ENCODE assay signal across 18 cellular contexts in the genomic region with DNA sequence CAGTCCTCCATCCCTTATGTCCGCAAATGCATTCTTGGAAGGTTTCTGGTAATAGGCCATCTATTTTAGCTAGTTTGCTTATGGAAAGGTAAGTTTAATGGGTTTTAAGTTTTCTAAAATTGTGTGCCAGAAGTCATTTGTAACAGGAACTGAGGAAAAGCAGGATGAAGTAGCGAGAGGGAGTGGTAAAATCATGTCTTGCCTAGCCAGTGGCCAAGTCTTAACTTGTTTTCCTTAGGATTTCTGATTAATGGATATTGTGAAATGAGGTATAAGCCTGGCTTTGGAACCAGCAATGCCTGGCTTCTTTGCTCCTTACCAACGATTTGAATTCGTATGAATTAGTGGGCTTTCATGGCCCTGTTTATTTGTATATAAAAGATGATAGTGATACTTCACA. TPM values are rescaled to one million over a fixed set of nuclear protein-coding genes. Genes with fewer than 3 reads are reported as not detected.
DNase-seq lines count a peak whose midpoint lies in the region; ATAC-seq and TF ChIP-seq lines count a peak whose summit lies in the region.
"Had no signal": no experiment of that assay in that cellular context is flagged by ENCODE, and none has a peak within 500 bp of the region (broad histone marks: within the 10 kb centered on the region; RNA-seq: fewer than 3 reads in every experiment).

No MANE protein-coding gene starts in this region.

- TF ChIP-seq CTCF in A673 (conservative IDR thresholded peaks at IDR 0.05; ENCODE audit: low read depth, low read length) (no peak), RWPE1 (conservative IDR thresholded peaks at IDR 0.05; ENCODE audit: low read depth) (no peak), progenitor cell of endocrine pancreas (IDR thresholded peaks at IDR 0.05; ENCODE audit: unreplicated experiment) (no peak)

- POLR2A ChIA-PET in A673 (lab: Charles Lee; ENCODE audit: low non-redundant PET): no interaction called here
- POLR2A ChIA-PET in RWPE1 (lab: Yijun Ruan, JAX; ENCODE audit: low non-redundant PET): no interaction called here

- H3K9me3 Mint-ChIP-seq in progenitor cell of endocrine pancreas (ENCODE audit: low read depth): peaks cover 1% of the 10 kb centered on the region
- H3K9me3 Mint-ChIP-seq: activated naive CD4-positive, alpha-beta T cell treated with anti-CD3 and anti-CD28 coated beads, Interleukin-2, amount 50 U/mL, for 72 hours had no signal

- peak overlapping the region; percentile 34 for H3K27ac Mint-ChIP-seq in progenitor cell of endocrine pancreas
- H3K27ac Mint-ChIP-seq: activated naive CD4-positive, alpha-beta T cell treated with anti-CD3 and anti-CD28 coated beads, Interleukin-2, amount 50 U/mL, for 72 hours had no signal

- H3K4me1 ChIP-seq in A673 (ENCODE audit: insufficient read depth, low read length, poor library complexity, severe bottlenecking): peaks cover 36% of the 10 kb centered on the region

- no peak for ATAC-seq in GM18868 (IDR thresholded peaks at IDR 0.05; ENCODE audit: unreplicated experiment)
- ATAC-seq in HG02642 (IDR thresholded peaks at IDR 0.05; ENCODE audit: poor library complexity, unreplicated experiment): no peak
- ATAC-seq: activated naive CD4-positive, alpha-beta T cell treated with anti-CD3 and anti-CD28 coated beads, Interleukin-2, amount 50 U/mL, for 72 hours; gastrocnemius medialis; Right ventricle myocardium inferior; upper lobe of right lung had no signal

- H3K36me3 Mint-ChIP-seq in progenitor cell of endocrine pancreas (ENCODE audit: insufficient read depth): peaks cover 5% of the 10 kb centered on the region

- H3K27ac ChIP-seq in A673 (ENCODE audit: low read depth, low read length, poor library complexity, severe bottlenecking) (peak overlapping the region; percentile 48), RWPE1 (peak overlapping the region; percentile 92)
- H3K27ac ChIP-seq: gastrocnemius medialis, upper lobe of right lung had no signal

- no peaks in the 10 kb centered on the region for H3K27me3 ChIP-seq in A673 (replicated peaks; ENCODE audit: insufficient read depth, low read depth, low read length, poor library complexity)
- H3K27me3 ChIP-seq: gastrocnemius medialis, upper lobe of right lung had no signal

- H3K9me3 ChIP-seq in A673 (ENCODE audit: low read depth, low read length, poor library complexity, severe bottlenecking): peaks cover 4% of the 10 kb centered on the region
- H3K9me3 ChIP-seq: gastrocnemius medialis, upper lobe of right lung had no signal

- CTCF ChIA-PET in A673 (lab: Charles Lee): no interaction called here
- CTCF ChIA-PET in RWPE1 (lab: Yijun Ruan, JAX): interaction anchor here (0.6 kb wide), 1 partner anchor 505 kb away, joined by 3 read pairs; no protein-coding TSS in a partner anchor

- H3K4me3 ChIP-seq in A673 (ENCODE audit: low read depth, low read length, poor library complexity, severe bottlenecking): no peak overlapping the region
- H3K4me3 ChIP-seq: gastrocnemius medialis, upper lobe of right lung had no signal

- H3K36me3 ChIP-seq in A673 (ENCODE audit: insufficient read depth, low read length, poor library complexity, severe bottlenecking): peaks cover 7% of the 10 kb centered on the region
- H3K36me3 ChIP-seq: gastrocnemius medialis, upper lobe of right lung had no signal

- intact Hi-C loops in A673 (cut with micrococcal nuclease; ENCODE audit: unreplicated experiment): no loop called here

- no peak overlapping the region for H3K4me3 Mint-ChIP-seq in progenitor cell of endocrine pancreas (ENCODE audit: low read depth)

- BruUV-seq in A673 (replicated peaks; lab: Mats Ljungman, UMichigan): no TSS peak

- peaks cover 35% of the 10 kb centered on the region for H3K4me1 Mint-ChIP-seq in progenitor cell of endocrine pancreas (ENCODE audit: low read depth)

- DNase-seq in A673 (ENCODE audit: low spot score) (no peak), RWPE1 (ENCODE audit: low spot score) (peak; percentile 74), fibroblast of gingiva (ENCODE audit: low read depth) (peak; percentile 14), progenitor cell of endocrine pancreas (ENCODE audit: low spot score, unreplicated experiment) (no peak), DMS114 treated with DMSO at 0.1 percent for 48 hours (lab: John Stamatoyannopoulos, UW; ENCODE audit: unreplicated experiment) (no peak), SHP77 treated with DMSO at 0.1 percent for 48 hours (lab: John Stamatoyannopoulos, UW) (no peak)
- DNase-seq: ACHN; activated CD4-positive, CD25-positive, alpha-beta regulatory T cell treated with anti-CD3 and anti-CD28 coated beads, Interleukin-2, amount 50 U/mL, for 72 hours; gastrocnemius medialis; NCI-H1048; NCI-H2171 treated with DMSO at 0.1 percent for 48 hours; NK-92 treated with Interleukin-12 subunit alpha and Interleukin-12 subunit beta, amount 100 ng/mL, for 24 hours; T-helper 2 cell; upper lobe of right lung had no signal

- no peaks in the 10 kb centered on the region for H3K27me3 Mint-ChIP-seq in progenitor cell of endocrine pancreas

RNA-seq across cellular contexts. Expression of a gene that starts 7.3 kb away (rescaled TPM):
- total RNA-seq in A673 (2021): 39.3 and 39.6 TPM in 2 replicates
- 39.7 and 40.3 TPM in 2 replicates for total RNA-seq in progenitor cell of endocrine pancreas

Comparison
In these comparisons a context has a peak if more than half of its experiments do, and no peak if none do; other contexts are left out.
1. DNase-seq: peak in RWPE1 (single experiment) and fibroblast of gingiva (single experiment); none in A673 (single experiment), progenitor cell of endocrine pancreas (single experiment), DMS114 treated with DMSO at 0.1 percent for 48 hours (single experiment) and SHP77 treated with DMSO at 0.1 percent for 48 hours (single experiment).